ENCODE assay signal across 9 cellular contexts in the genomic region with DNA sequence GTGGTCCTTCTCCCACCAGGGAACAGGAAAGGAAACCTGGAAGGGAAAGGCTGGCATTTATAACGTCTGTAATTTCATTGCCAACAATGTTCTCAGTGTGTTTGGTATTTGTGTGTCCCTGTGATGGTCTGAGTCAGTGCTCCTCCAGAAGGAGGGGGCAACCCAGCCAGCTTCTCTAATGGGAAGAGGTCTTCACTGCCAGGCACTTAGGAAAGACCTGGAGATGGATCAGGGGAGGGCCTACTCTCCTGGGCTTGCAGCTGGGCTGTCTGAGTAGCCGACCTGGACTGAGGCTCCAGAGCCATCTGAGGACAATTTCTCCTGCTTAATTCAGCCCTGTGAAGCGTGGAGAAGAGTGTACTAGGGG. TPM values are rescaled to one million over a fixed set of nuclear protein-coding genes. Genes with fewer than 3 reads are reported as not detected.
DNase-seq lines count a peak whose midpoint lies in the region; ATAC-seq and TF ChIP-seq lines count a peak whose summit lies in the region.
"Had no signal": no experiment of that assay in that cellular context is flagged by ENCODE, and none has a peak within 500 bp of the region (broad histone marks: within the 10 kb centered on the region; RNA-seq: fewer than 3 reads in every experiment).

No MANE protein-coding gene starts in this region.

- TF ChIP-seq CTCF in epithelial cell of proximal tubule (conservative IDR thresholded peaks at IDR 0.05; ENCODE audit: low read depth, low read length), result no peak

- no peaks in the 10 kb centered on the region for H3K36me3 ChIP-seq in aorta (ENCODE audit: control insufficient read depth in 1 of 2, insufficient read depth in 2 of 2, low read length in 1 of 2)

- H3K9me3 Mint-ChIP-seq in activated T-cell treated with anti-CD3 and anti-CD28 coated beads, Interleukin-2, amount 50 U/mL, for 4 hours, result no peaks in the 10 kb centered on the region

- no peak overlapping the region for H3K4me3 Mint-ChIP-seq in activated T-cell treated with anti-CD3 and anti-CD28 coated beads, Interleukin-2, amount 50 U/mL, for 4 hours

- no peaks in the 10 kb centered on the region for H3K4me1 ChIP-seq in aorta (ENCODE audit: control insufficient read depth in 1 of 2, insufficient read depth in 2 of 2, low read length in 2 of 2)

- DNase-seq in Right ventricle myocardium inferior (ENCODE audit: missing footprints) (no peak), cardiac septum (ENCODE audit: low spot score) (no peak), epithelial cell of proximal tubule (ENCODE audit: low read depth) (peak; percentile 74), myocyte (ENCODE audit: low read depth) (peak; percentile 35), aorta (peak in 1 of 2 donors; percentile 74), cortex of kidney (lab: John Stamatoyannopoulos, UW) (no peak)
- no peak for DNase-seq in activated T-cell treated with anti-CD3 and anti-CD28 coated beads, Interleukin-2, amount 50 U/mL, for 4 hours
- DNase-seq: posterior cingulate gyrus had no signal

- 22% methylated on average over 3 of the region's 3 CpGs for WGBS in aorta, 2 donors

- intact Hi-C loops in Right ventricle myocardium inferior (cut with DNase I) (loop anchor here (10.0 kb wide), 1 partner anchor 231 kb away; no protein-coding TSS in a partner anchor), cardiac septum (cut with DNase I) (no loop called here), aorta (cut with DNase I) (loop anchor here (5.0 to 10.0 kb wide), 2 partner anchors 91 to 114 kb away; partner anchors contain the start of gene GALNT16 (in 1 of the 2))

- no peaks in the 10 kb centered on the region for H3K9me3 ChIP-seq in aorta (ENCODE audit: control insufficient read depth, low read length)

- ATAC-seq in Right ventricle myocardium inferior (peak; percentile 73), aorta (ENCODE audit: low FRiP score) (peak; percentile 73), HG03457 (IDR thresholded peaks at IDR 0.05; ENCODE audit: unreplicated experiment) (no peak)
- ATAC-seq in activated T-cell treated with anti-CD3 and anti-CD28 coated beads, Interleukin-2, amount 50 U/mL, for 4 hours, result no peak

- H3K27me3 ChIP-seq in aorta (ENCODE audit: control insufficient read depth in 1 of 2, insufficient read depth in 2 of 2, low read length in 1 of 2), result no peaks in the 10 kb centered on the region

- H3K4me1 Mint-ChIP-seq in activated T-cell treated with anti-CD3 and anti-CD28 coated beads, Interleukin-2, amount 50 U/mL, for 4 hours (ENCODE audit: low read depth), result peaks cover 18% of the 10 kb centered on the region

- no peaks in the 10 kb centered on the region for H3K36me3 Mint-ChIP-seq in activated T-cell treated with anti-CD3 and anti-CD28 coated beads, Interleukin-2, amount 50 U/mL, for 4 hours (ENCODE audit: insufficient read depth)

- H3K27me3 Mint-ChIP-seq in activated T-cell treated with anti-CD3 and anti-CD28 coated beads, Interleukin-2, amount 50 U/mL, for 4 hours (ENCODE audit: low read depth), result peaks cover 1% of the 10 kb centered on the region

- H3K4me3 ChIP-seq in epithelial cell of proximal tubule (ENCODE audit: low read depth, low read length) (no peak overlapping the region), aorta (ENCODE audit: low read length in 2 of 2) (no peak overlapping the region)

- peak overlapping the region in 1 of 2 donors; percentile 34 for H3K27ac ChIP-seq in aorta (ENCODE audit: low read depth in 1 of 2, low read length in 2 of 2)

RNA-seq across cellular contexts. Expression of gene ERH, which starts 42.2 kb away (rescaled TPM):
- 110 TPM for total RNA-seq in Right ventricle myocardium inferior
- total RNA-seq in cardiac septum, result 109 TPM
- 163 and 166 TPM in 2 replicates for total RNA-seq in epithelial cell of proximal tubule
- 70.3 and 71.8 TPM in 2 replicates for total RNA-seq in myocyte
- polyA plus RNA-seq in myocyte (2012), result 179 TPM
- total RNA-seq in aorta, result 100 to 1,000 TPM; 100 to 133 TPM
- polyA plus RNA-seq in aorta, result 100 to 1,000 TPM in 1 of 2 donors, 10 to 100 TPM in 1; 99.0 to 136 TPM
- total RNA-seq in activated T-cell treated with anti-CD3 and anti-CD28 coated beads, Interleukin-2, amount 50 U/mL, for 4 hours, result 100 to 1,000 TPM; 366 to 396 (median 372) TPM

RNA-seq across cellular contexts. Expression of gene SLC39A9, which starts 42.6 kb away (rescaled TPM):
- total RNA-seq in Right ventricle myocardium inferior (18.0 TPM), cardiac septum (24.4 TPM), epithelial cell of proximal tubule (40.8 and 57.5 TPM in 2 replicates), myocyte (52.8 and 60.2 TPM in 2 replicates), aorta (10 to 100 TPM; 39.0 to 44.3 TPM)
- 51.0 TPM for polyA plus RNA-seq in myocyte (2012)
- polyA plus RNA-seq in aorta, result 10 to 100 TPM; 10.1 to 15.1 TPM
- 10 to 100 TPM; 44.0 to 49.6 (median 44.9) TPM for total RNA-seq in activated T-cell treated with anti-CD3 and anti-CD28 coated beads, Interleukin-2, amount 50 U/mL, for 4 hours

Comparison
In these comparisons a context has a peak if more than half of its experiments do, and no peak if none do; other contexts are left out.
1. ATAC-seq: peak in Right ventricle myocardium inferior (single experiment) and aorta (single experiment); none in activated T-cell treated with anti-CD3 and anti-CD28 coated beads, Interleukin-2, amount 50 U/mL, for 4 hours (0 of 2) and HG03457 (single experiment).
2. DNase-seq: peak in epithelial cell of proximal tubule (single experiment) and myocyte (single experiment); none in Right ventricle myocardium inferior (single experiment), cardiac septum (single experiment), activated T-cell treated with anti-CD3 and anti-CD28 coated beads, Interleukin-2, amount 50 U/mL, for 4 hours (single experiment) and cortex of kidney (single experiment).